In the genomic region with DNA sequence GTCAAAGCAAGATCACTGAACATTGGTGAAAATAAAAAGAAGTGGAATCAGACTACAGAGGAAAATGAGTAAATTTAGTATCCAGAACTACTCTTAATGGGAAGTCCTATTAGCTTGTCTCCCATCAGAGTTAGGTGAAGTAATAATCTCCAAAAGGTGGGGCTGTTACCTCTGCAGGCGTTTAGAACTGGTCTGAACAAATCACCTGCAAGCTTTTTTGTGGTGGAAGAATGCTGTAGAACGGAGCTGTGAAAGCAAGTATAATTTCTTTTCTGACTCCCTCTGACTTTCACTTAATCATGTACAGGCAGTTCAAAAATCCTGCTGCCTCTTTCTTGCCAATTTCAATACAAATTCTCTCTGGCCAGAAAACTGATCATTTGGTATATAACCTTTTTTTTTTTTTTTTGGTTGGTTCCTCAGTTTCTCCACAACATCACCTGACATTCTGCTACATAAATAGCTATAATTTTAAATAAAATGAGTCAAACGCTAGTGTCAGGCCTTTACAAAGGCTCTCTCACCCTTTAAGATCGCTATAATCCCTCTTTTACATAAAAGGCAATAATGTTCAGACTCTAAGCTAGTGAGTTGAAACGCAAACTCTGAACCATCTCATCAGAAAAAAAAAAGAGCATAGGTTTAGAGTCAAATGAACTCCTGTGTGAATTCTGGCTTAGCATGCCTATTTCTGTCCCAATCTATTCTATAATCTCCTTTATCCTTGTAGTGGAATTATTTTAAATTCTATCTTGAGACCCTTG, we compare ENCODE assay signal across 18 cellular contexts. TPM values are rescaled to one million over a fixed set of nuclear protein-coding genes. Genes with fewer than 3 reads are reported as not detected.
A peak's percentile ranks its signal among the peaks of the same experiment; 100 is the strongest.
DNase-seq lines count a peak whose midpoint lies in the region; ATAC-seq and TF ChIP-seq lines count a peak whose summit lies in the region.
"Had no signal": no experiment of that assay in that cellular context is flagged by ENCODE, and none has a peak within 500 bp of the region (broad histone marks: within the 10 kb centered on the region; RNA-seq: fewer than 3 reads in every experiment).

No MANE protein-coding gene starts in this region.

- H4K20me1 ChIP-seq in osteoblast (ENCODE audit: insufficient read depth, low read length), result no peaks in the 10 kb centered on the region

- H3K36me3 ChIP-seq in heart right ventricle (no peaks in the 10 kb centered on the region), osteoblast (ENCODE audit: insufficient read depth, low read length) (no peaks in the 10 kb centered on the region), tibial artery (no peaks in the 10 kb centered on the region)

- H3K27ac ChIP-seq in heart right ventricle, result peak overlapping the region in 8 of 10 donors; percentile 30 to 88 (median 64)
- peak overlapping the region; percentile 84 for H3K27ac ChIP-seq in epithelial cell of prostate
- peak overlapping the region; percentile 89 for H3K27ac ChIP-seq in osteoblast (ENCODE audit: low read depth, low read length)
- peak overlapping the region; percentile 4 to 42 for H3K27ac ChIP-seq in tibial artery
- H3K27ac ChIP-seq: PC-9, SK-N-MC, testis had no signal

- H3K4me3 ChIP-seq in heart right ventricle (no peak overlapping the region), osteoblast (ENCODE audit: insufficient read depth, low read length) (peak overlapping the region; percentile 38), tibial artery (no peak overlapping the region)
- H3K4me3 ChIP-seq: GM12878, PC-9, SK-N-MC, testis had no signal

- no peaks in the 10 kb centered on the region for H3K79me2 ChIP-seq in osteoblast (ENCODE audit: insufficient read depth, low read length)

- TF ChIP-seq CTCF in heart right ventricle (IDR thresholded peaks at IDR 0.05) (no peak), osteoblast (IDR thresholded peaks at IDR 0.05; ENCODE audit: extremely low read depth, low read depth, low read length) (no peak), tibial artery (IDR thresholded peaks at IDR 0.05) (no peak)

- H3K27me3 ChIP-seq in heart right ventricle, result no peaks in the 10 kb centered on the region
- no peaks in the 10 kb centered on the region for H3K27me3 ChIP-seq in osteoblast (ENCODE audit: insufficient read depth, low read length)
- no peaks in the 10 kb centered on the region for H3K27me3 ChIP-seq in tibial artery
- H3K27me3 ChIP-seq: testis had no signal

- no peak for ATAC-seq in heart right ventricle
- ATAC-seq in left cardiac atrium, result no peak
- no peak for ATAC-seq in GM21723 (IDR thresholded peaks at IDR 0.05; ENCODE audit: unreplicated experiment)
- ATAC-seq: activated CD4-positive, alpha-beta T cell treated with anti-CD3 and anti-CD28 coated beads for 36 hours had no signal

- H3K9me3 ChIP-seq in heart right ventricle (no peaks in the 10 kb centered on the region), osteoblast (ENCODE audit: low read depth, low read length) (no peaks in the 10 kb centered on the region), tibial artery (no peaks in the 10 kb centered on the region)
- H3K9me3 ChIP-seq: testis had no signal

- intact Hi-C loops in heart right ventricle (cut with DNase I), result loop anchor here in 1 of 10 donors (10.0 kb wide), 1 partner anchor 101 kb away; no protein-coding TSS in a partner anchor
- intact Hi-C loops in left cardiac atrium (cut with DNase I), result no loop called here
- intact Hi-C loops in tibial artery (cut with DNase I; ENCODE audit: low total_unique reads), result no loop called here
- intact Hi-C loops in head of caudate nucleus (cut with DNase I), result no loop called here

- H3K4me2 ChIP-seq in osteoblast (ENCODE audit: insufficient read depth, low read length), result peak overlapping the region; percentile 73
- H3K4me2 ChIP-seq: PC-9 had no signal

- DNase-seq in heart right ventricle, result no peak
- no peak for DNase-seq in left cardiac atrium
- no peak for DNase-seq in epithelial cell of prostate (ENCODE audit: low read depth, low spot score)
- DNase-seq in osteoblast (ENCODE audit: insufficient read length, low spot score, missing footprints), result no peak
- DNase-seq in tibial artery, result no peak
- no peak for DNase-seq in Kasumi-1 (lab: John Stamatoyannopoulos, UW)
- DNase-seq in head of caudate nucleus, result no peak
- DNase-seq: activated CD4-positive, alpha-beta T cell treated with anti-CD3 and anti-CD28 coated beads for 36 hours; activated effector memory CD4-positive, alpha-beta T cell treated with Interleukin-2 at 50 U/mL for 16 hours; effector CD8-positive, alpha-beta T cell; NCI-H526; PC-9; stimulated activated CD4-positive, alpha-beta T cell treated with anti-CD3 and anti-CD28 coated beads, Interleukin-4, amount 100 ng/mL, for 24 hours had no signal

- H3K4me1 ChIP-seq in heart right ventricle, result peaks cover 0 to 58% (median 8%) of the 10 kb centered on the region in 9 donors
- H3K4me1 ChIP-seq in osteoblast (ENCODE audit: insufficient read depth, low read length), result peaks cover 8% of the 10 kb centered on the region
- H3K4me1 ChIP-seq in tibial artery, result peaks cover 0 to 34% (median 12%) of the 10 kb centered on the region in 4 donors
- H3K4me1 ChIP-seq: testis had no signal

- peak overlapping the region; percentile 85 for H2AFZ ChIP-seq in osteoblast (ENCODE audit: low read length)
- H2AFZ ChIP-seq: PC-9 had no signal

- WGBS in heart right ventricle, 2 donors, result 93 to 96% methylated on average over 5 of the region's 5 CpGs

RNA-seq across cellular contexts. Expression of a gene that starts 38.8 kb away (rescaled TPM):
- 100 to 1,000 TPM in 8 of 10 donors, 10 to 100 TPM in 2; 78.3 to 215 (median 152) TPM for total RNA-seq in heart right ventricle
- 10 to 100 TPM in 1 of 2 donors, 1 to 10 TPM in 1; 9.9 to 83.5 TPM for polyA plus RNA-seq in heart right ventricle
- 100 to 1,000 TPM in 1 of 2 donors, 10 to 100 TPM in 1; 51.3 to 121 TPM for total RNA-seq in left cardiac atrium
- 180 and 223 TPM in 2 replicates for total RNA-seq in osteoblast

RNA-seq across cellular contexts. Expression of a gene that starts 43.8 kb away (rescaled TPM):
- total RNA-seq in heart right ventricle (100 to 1,000 TPM in 9 of 10 donors, 10 to 100 TPM in 1; 93.3 to 156 (median 140) TPM), left cardiac atrium (10 to 100 TPM; 52.4 to 60.4 TPM), osteoblast (0.59 and 1.8 TPM in 2 replicates)
- polyA plus RNA-seq in heart right ventricle, result 10 to 100 TPM in 1 of 2 donors, 1 to 10 TPM in 1; 6.2 to 35.0 TPM
- total RNA-seq: osteocyte had no signal

Comparison
In these comparisons a context has a peak if more than half of its experiments do, and no peak if none do; other contexts are left out.
1. H3K27ac ChIP-seq: peak in every context shown above with its lines; median percentile 89 in osteoblast; 84 in epithelial cell of prostate; 64 in heart right ventricle; 23 in tibial artery.
2. RNA of a gene that starts 43.8 kb away (total RNA-seq): 93.3 to 156 TPM in heart right ventricle and 52.4 to 60.4 TPM in left cardiac atrium; 0.59 to 1.8 TPM in osteoblast; every median in the first group is over 10 times any median in the second.